ENCODE assay signal across 24 cellular contexts in the genomic region with DNA sequence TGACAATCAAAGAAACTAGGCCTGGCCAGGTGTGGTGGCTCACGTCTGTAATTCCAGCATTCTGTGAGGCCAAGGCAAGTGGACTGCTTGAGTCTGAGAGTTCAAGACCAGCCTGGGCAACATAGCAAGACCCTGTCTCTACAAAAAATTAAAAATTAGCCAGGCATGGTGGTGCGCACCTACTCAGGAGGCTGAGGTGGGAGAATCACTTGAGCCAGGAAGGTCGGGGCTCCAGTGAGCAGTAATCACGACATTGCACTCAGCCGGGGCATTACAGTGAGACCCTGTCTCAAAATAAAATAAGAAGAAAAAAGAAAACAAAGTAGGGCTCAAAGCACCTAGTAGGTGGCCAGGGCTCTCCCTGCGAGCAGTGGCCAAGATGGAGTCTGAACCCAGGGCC.
DNase-seq lines count a peak whose midpoint lies in the region; ATAC-seq, FAIRE-seq and TF ChIP-seq lines count a peak whose summit lies in the region.
"Had no signal": no experiment of that assay in that cellular context is flagged by ENCODE, and none has a peak within 500 bp of the region (broad histone marks: within the 10 kb centered on the region; RNA-seq: fewer than 3 reads in every experiment).

No MANE protein-coding gene starts in this region.

- no peak overlapping the region for H2AFZ ChIP-seq in HepG2 (ENCODE audit: low read length)

- no peaks in the 10 kb centered on the region for H3K79me2 ChIP-seq in HepG2 (ENCODE audit: insufficient read depth, low read length)

- peaks cover 24% of the 10 kb centered on the region for H3K4me1 Mint-ChIP-seq in WTC11
- peaks cover 53% of the 10 kb centered on the region for H3K4me1 Mint-ChIP-seq in stimulated activated memory B cell treated with anti-CD40 and anti-IgM and Interleukin-4, amounts not matched to agents 10 μg/mL and 1 μg/mL and 100 μg/mL, for 72 hours

- intact Hi-C loops in HepG2 (cut with micrococcal nuclease; ENCODE audit: unreplicated experiment): no loop called here
- intact Hi-C loops in right lobe of liver (cut with DNase I): no loop called here
- intact Hi-C loops in dorsolateral prefrontal cortex (cut with DNase I): no loop called here
- intact Hi-C loops in testis (cut with DNase I; ENCODE audit: low total_unique reads): no loop called here

- no peaks in the 10 kb centered on the region for H3K27me3 ChIP-seq in HepG2 (ENCODE audit: control insufficient read depth in 1 of 2, insufficient read depth in 2 of 2, low read length in 2 of 2)
- no peaks in the 10 kb centered on the region for H3K27me3 ChIP-seq in right lobe of liver
- H3K27me3 ChIP-seq in dorsolateral prefrontal cortex: no peaks in the 10 kb centered on the region
- no peaks in the 10 kb centered on the region for H3K27me3 ChIP-seq in testis
- H3K27me3 ChIP-seq: BLaER1 had no signal

- H3K27me3 Mint-ChIP-seq in WTC11 (ENCODE audit: low read depth): no peaks in the 10 kb centered on the region
- H3K27me3 Mint-ChIP-seq in stimulated activated memory B cell treated with anti-CD40 and anti-IgM and Interleukin-4, amounts not matched to agents 10 μg/mL and 1 μg/mL and 100 μg/mL, for 72 hours: no peaks in the 10 kb centered on the region
- H3K27me3 Mint-ChIP-seq: B cell; CD4-positive, alpha-beta T cell had no signal

- DNase-seq in HepG2 (ENCODE audit: low spot score) (no peak), right lobe of liver (no peak), WTC11 (ENCODE audit: low spot score) (no peak), dorsolateral prefrontal cortex (no peak), testis (no peak)
- DNase-seq: CD4-positive, alpha-beta T cell; CD8-positive, alpha-beta memory T cell; DMS 273 treated with DMSO at 0.1 percent for 48 hours; DMS79; EL; GDM1; GOT3 had no signal

- H3K36me3 Mint-ChIP-seq in WTC11: no peaks in the 10 kb centered on the region
- peaks cover 40% of the 10 kb centered on the region for H3K36me3 Mint-ChIP-seq in stimulated activated memory B cell treated with anti-CD40 and anti-IgM and Interleukin-4, amounts not matched to agents 10 μg/mL and 1 μg/mL and 100 μg/mL, for 72 hours

- TF ChIP-seq CTCF in HepG2 (CRISPR knock-in tag; IDR thresholded peaks at IDR 0.05) (no peak), right lobe of liver (IDR thresholded peaks at IDR 0.05) (no peak), WTC11 (IDR thresholded peaks at IDR 0.05) (no peak), dorsolateral prefrontal cortex (IDR thresholded peaks at IDR 0.05 in 54 of 56, conservative IDR thresholded peaks at IDR 0.05 in 2 of 56; ENCODE audit: low read depth in 1 of 56, partially characterized antibody in 56 of 56) (no peak), testis (IDR thresholded peaks at IDR 0.05) (no peak)

- no peak overlapping the region for H3K27ac ChIP-seq in HepG2 (ENCODE audit: extremely low read length, insufficient read depth, low read length)
- H3K27ac ChIP-seq in right lobe of liver: no peak overlapping the region
- peak overlapping the region in 44 of 59 donors; percentile 2 to 98 (median 67) for H3K27ac ChIP-seq in dorsolateral prefrontal cortex
- H3K27ac ChIP-seq in testis: no peak overlapping the region
- H3K27ac ChIP-seq: 22Rv1, BLaER1 had no signal

- TF ChIP-seq EP300 in HepG2 (IDR thresholded peaks at IDR 0.05; ENCODE audit: low read depth in 2 of 2, low read length in 2 of 2) (no peak), HepG2 (CRISPR knock-in tag; IDR thresholded peaks at IDR 0.05; ENCODE audit: borderline replicate concordance) (no peak)

- H3K9me3 ChIP-seq in HepG2 (ENCODE audit: low read length): no peaks in the 10 kb centered on the region
- H3K9me3 ChIP-seq in right lobe of liver: no peaks in the 10 kb centered on the region
- H3K9me3 ChIP-seq in testis: no peaks in the 10 kb centered on the region
- H3K9me3 ChIP-seq: BLaER1, HAP-1 had no signal

- POLR2A ChIA-PET in HepG2 (lab: Yijun Ruan, JAX): no interaction called here
- POLR2A ChIA-PET in WTC11 (lab: Charles Lee): no interaction called here

- CTCF ChIA-PET in HepG2 (lab: Yijun Ruan, JAX; ENCODE audit: low intra/inter-chr PET ratio, low total read pairs) (no interaction called here), WTC11 (lab: Charles Lee) (no interaction called here)

- TF ChIP-seq POLR2A in HepG2 (IDR thresholded peaks at IDR 0.05; ENCODE audit: insufficient read depth in 1 of 2, low read depth in 2 of 2, low read length in 2 of 2) (no peak), right lobe of liver (IDR thresholded peaks at IDR 0.05) (no peak), testis (IDR thresholded peaks at IDR 0.05) (no peak)

- WGBS in HepG2 (ENCODE audit: low lambda C conversion rate): 92% methylated on average over 6 of the region's 6 CpGs
- WGBS in right lobe of liver (ENCODE audit: insufficient coverage, low coverage, low lambda C conversion rate, missing lambda C conversion rate): 97% methylated on average over 5 of the region's 6 CpGs
- WGBS in testis, 2 donors: 93 to 97% methylated on average over 6 of the region's 6 CpGs

- H3K27ac Mint-ChIP-seq in WTC11: peak overlapping the region; percentile 58
- peak overlapping the region; percentile 63 for H3K27ac Mint-ChIP-seq in stimulated activated memory B cell treated with anti-CD40 and anti-IgM and Interleukin-4, amounts not matched to agents 10 μg/mL and 1 μg/mL and 100 μg/mL, for 72 hours
- H3K27ac Mint-ChIP-seq: B cell; CD4-positive, alpha-beta T cell had no signal

- peaks cover 0 to 1% of the 10 kb centered on the region in 2 experiments; a peak in 1 of 5 replicates for H3K36me3 ChIP-seq in HepG2 (replicated peaks in 1 of 2; ENCODE audit: control insufficient read depth in 1 of 2, insufficient read depth in 2 of 2, low read length in 2 of 2)
- no peaks in the 10 kb centered on the region for H3K36me3 ChIP-seq in right lobe of liver
- no peaks in the 10 kb centered on the region for H3K36me3 ChIP-seq in testis (ENCODE audit: low read depth, missing control alignments)
- H3K36me3 ChIP-seq: HAP-1 had no signal

- H3K9me3 Mint-ChIP-seq in WTC11: no peaks in the 10 kb centered on the region
- H3K9me3 Mint-ChIP-seq in stimulated activated memory B cell treated with anti-CD40 and anti-IgM and Interleukin-4, amounts not matched to agents 10 μg/mL and 1 μg/mL and 100 μg/mL, for 72 hours: no peaks in the 10 kb centered on the region
- H3K9me3 Mint-ChIP-seq: CD14-positive monocyte; CD4-positive, alpha-beta T cell; CD8-positive, alpha-beta memory T cell had no signal

- no peak overlapping the region for H3K4me3 Mint-ChIP-seq in WTC11
- H3K4me3 Mint-ChIP-seq in stimulated activated memory B cell treated with anti-CD40 and anti-IgM and Interleukin-4, amounts not matched to agents 10 μg/mL and 1 μg/mL and 100 μg/mL, for 72 hours: no peak overlapping the region
- H3K4me3 Mint-ChIP-seq: B cell; CD14-positive monocyte; CD4-positive, alpha-beta T cell; CD8-positive, alpha-beta memory T cell had no signal

- ATAC-seq in HepG2 (no peak), right lobe of liver (no peak), WTC11 (no peak), GM19397 (IDR thresholded peaks at IDR 0.05; ENCODE audit: unreplicated experiment) (no peak), HG02870 (IDR thresholded peaks at IDR 0.05; ENCODE audit: unreplicated experiment) (no peak)
- ATAC-seq in stimulated activated memory B cell treated with anti-CD40 and anti-IgM and Interleukin-4, amounts not matched to agents 10 μg/mL and 1 μg/mL and 100 μg/mL, for 72 hours: no peak
- ATAC-seq: GM12878 had no signal

- no peak for TF ChIP-seq RAD21 in HepG2 (CRISPR knock-in tag; IDR thresholded peaks at IDR 0.05)

- no TSS peak for BruUV-seq in HepG2 (replicated peaks; lab: Mats Ljungman, UMichigan)

- FAIRE-seq in HepG2 (lab: Jason Lieb, UNC): no peak
- FAIRE-seq: A204.1, D721Med, GM12878, H54 had no signal

- H3K4me3 ChIP-seq in HepG2 (replicated peaks in 1 of 3; ENCODE audit: insufficient read depth in 1 of 3, low read depth in 2 of 3, low read length in 3 of 3) (no peak overlapping the region), right lobe of liver (no peak overlapping the region), dorsolateral prefrontal cortex (no peak overlapping the region), testis (no peak overlapping the region)
- H3K4me3 ChIP-seq: BLaER1, GM12878, HAP-1 had no signal

- H3K4me1 ChIP-seq in HepG2 (ENCODE audit: insufficient read depth, low read length): peaks cover 30% of the 10 kb centered on the region
- peaks cover 0 to 32% (median 9%) of the 10 kb centered on the region in 4 donors for H3K4me1 ChIP-seq in right lobe of liver
- peaks cover 30% of the 10 kb centered on the region for H3K4me1 ChIP-seq in testis
- H3K4me1 ChIP-seq: HAP-1 had no signal

- in situ Hi-C loops in HepG2 (cut with HindIII; ENCODE audit: extremely low pct_ligation_motif_present, low pct_unique_long_range_greater_than_20kb): no loop called here

- no peaks in the 10 kb centered on the region for H4K20me1 ChIP-seq in HepG2 (ENCODE audit: insufficient read depth, low read length)

- no peak overlapping the region for H3K4me2 ChIP-seq in HepG2 (ENCODE audit: low read depth, low read length)
- H3K4me2 ChIP-seq: BLaER1 had no signal

- no peak overlapping the region for H3K9ac ChIP-seq in HepG2 (ENCODE audit: insufficient read depth, low read depth, low read length)
- H3K9ac ChIP-seq: BLaER1 had no signal

TF ChIP-seq in HepG2, 621 proteins besides CTCF, POLR2A, EP300 and RAD21:
- TF ChIP-seq RBAK (CRISPR knock-in tag; IDR thresholded peaks at IDR 0.05) (no peak), ZNF121 (CRISPR knock-in tag; IDR thresholded peaks at IDR 0.05) (peak; percentile 48)

TF ChIP-seq in WTC11, 78 proteins besides CTCF, POLR2A, EP300 and RAD21:
- TF ChIP-seq, protein P1, sequence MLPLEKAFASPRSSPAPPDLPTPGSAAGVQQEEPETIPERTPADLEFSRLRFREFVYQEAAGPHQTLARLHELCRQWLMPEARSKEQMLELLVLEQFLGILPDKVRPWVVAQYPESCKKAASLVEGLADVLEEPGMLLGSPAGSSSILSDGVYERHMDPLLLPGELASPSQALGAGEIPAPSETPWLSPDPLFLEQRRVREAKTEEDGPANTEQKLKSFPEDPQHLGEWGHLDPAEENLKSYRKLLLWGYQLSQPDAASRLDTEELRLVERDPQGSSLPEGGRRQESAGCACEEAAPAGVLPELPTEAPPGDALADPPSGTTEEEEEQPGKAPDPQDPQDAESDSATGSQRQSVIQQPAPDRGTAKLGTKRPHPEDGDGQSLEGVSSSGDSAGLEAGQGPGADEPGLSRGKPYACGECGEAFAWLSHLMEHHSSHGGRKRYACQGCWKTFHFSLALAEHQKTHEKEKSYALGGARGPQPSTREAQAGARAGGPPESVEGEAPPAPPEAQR (CRISPR knock-in tag; IDR thresholded peaks at IDR 0.05): no peak
- TF ChIP-seq ZNF121 (CRISPR knock-in tag; IDR thresholded peaks at IDR 0.05): peak; percentile 79

Comparison
In these comparisons a context has a peak if more than half of its experiments do, and no peak if none do; other contexts are left out.
1. H3K27ac ChIP-seq: peak in dorsolateral prefrontal cortex (44 of 59); none in HepG2 (single experiment), right lobe of liver (0 of 3) and testis (0 of 2).